In the genomic region with DNA sequence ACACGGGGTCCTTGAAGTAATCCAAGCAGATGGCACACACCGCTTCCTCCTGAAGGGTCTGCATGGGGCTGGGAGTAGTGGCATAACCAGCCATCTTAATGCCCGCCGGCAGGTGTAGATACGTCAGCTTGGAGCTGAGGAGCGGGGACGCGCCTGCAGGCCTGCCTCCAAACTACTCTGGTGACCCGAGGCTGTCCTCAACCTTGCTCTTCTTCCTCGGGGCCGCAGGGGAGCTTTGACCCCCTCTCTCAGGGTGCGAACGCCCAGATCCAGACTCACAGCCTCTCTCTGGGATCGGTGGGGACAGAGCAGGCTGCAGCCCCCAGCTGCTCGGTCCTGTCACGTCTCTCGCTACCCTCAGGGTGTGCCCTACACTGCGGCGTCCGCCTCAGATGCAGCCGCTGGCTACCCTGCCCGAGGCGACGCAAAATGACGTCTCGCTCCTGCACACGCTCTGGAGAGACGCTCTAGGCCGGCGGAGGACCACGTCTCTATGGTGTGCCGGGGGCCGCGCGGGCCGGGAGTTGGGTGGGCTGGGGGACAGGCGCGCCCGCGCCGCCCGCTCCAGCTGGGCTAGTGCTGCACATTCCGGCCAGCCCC, we compare ENCODE assay signal across 8 cellular contexts. TPM values are rescaled to one million over a fixed set of nuclear protein-coding genes. Genes with fewer than 3 reads are reported as not detected.
DNase-seq lines count a peak whose midpoint lies in the region; ATAC-seq and TF ChIP-seq lines count a peak whose summit lies in the region.

A gene (minus strand): TSS at position 424 of the 600 bp plus-strand sequence. CDS start 330 bp downstream, at position 94.

- H4K91ac ChIP-seq in IMR-90 (ENCODE audit: insufficient read depth, low read depth, low read length), result peak within 1 kb of the TSS; percentile 76

- H2BK20ac ChIP-seq in IMR-90 (ENCODE audit: low read depth, low read length), result no peak within 1 kb of the TSS

- peak within 1 kb of the TSS; percentile 98 for H3K4me2 ChIP-seq in IMR-90 (ENCODE audit: low read depth, low read length)

- TF ChIP-seq RAD21 in IMR-90 (IDR thresholded peaks at IDR 0.05; ENCODE audit: low read length), result no peak; the same call in 1 of the 2 replicates

- CTCF ChIA-PET in IMR-90 (lab: Yijun Ruan, JAX), result interaction anchor here (1.3 to 1.4 kb wide), 2 partner anchors 9 to 19 kb away, joined by 3 to 5 read pairs; no protein-coding TSS in a partner anchor

- no peaks in the 10 kb centered on the region for H3K27me3 ChIP-seq in CD4-positive, CD25-positive, alpha-beta regulatory T cell (ENCODE audit: control insufficient read depth, insufficient read depth, low read length)
- H3K27me3 ChIP-seq in IMR-90 (ENCODE audit: control insufficient read depth, insufficient read depth, low read length) (no peaks in the 10 kb centered on the region), esophagus squamous epithelium (no peaks in the 10 kb centered on the region)

- TF ChIP-seq POLR2A in IMR-90 (IDR thresholded peaks at IDR 0.05; ENCODE audit: low read depth, low read length) (peak; percentile 77; the same call in 1 of the 2 replicates), esophagus squamous epithelium (IDR thresholded peaks at IDR 0.05) (peak in 3 of 4 donors; percentile 73 to 87 (median 84))

- H4K5ac ChIP-seq in IMR-90 (ENCODE audit: low read depth, low read length), result peak within 1 kb of the TSS; percentile 93

- peak within 1 kb of the TSS; percentile 97 for H3K4me3 ChIP-seq in CD4-positive, CD25-positive, alpha-beta regulatory T cell (ENCODE audit: low read depth, low read length)
- H3K4me3 ChIP-seq in IMR-90 (ENCODE audit: insufficient read depth, low read depth, low read length), result peak within 1 kb of the TSS; percentile 95
- peak within 1 kb of the TSS; percentile 81 to 97 (median 90) for H3K4me3 ChIP-seq in esophagus squamous epithelium

- H2BK5ac ChIP-seq in IMR-90 (ENCODE audit: low read depth, low read length, poor library complexity, severe bottlenecking), result peak within 1 kb of the TSS; percentile 91

- H4K8ac ChIP-seq in IMR-90 (ENCODE audit: low read depth in 2 of 2, low read length in 2 of 2), result peak within 1 kb of the TSS; percentile 76 to 94

- dilution Hi-C loops in IMR-90 (cut with HindIII; ENCODE audit: low sequenced_read_pairs, unreplicated experiment), result no loop called here

- H2AK9ac ChIP-seq in IMR-90 (replicated peaks; ENCODE audit: low read depth, low read length, poor library complexity), result peak within 1 kb of the TSS; percentile 98

- H3K36me3 Mint-ChIP-seq in CD4-positive, CD25-positive, alpha-beta regulatory T cell, result peaks cover 14% of the 10 kb centered on the region
- H3K36me3 Mint-ChIP-seq in natural killer cell, result no peaks in the 10 kb centered on the region

- peak; percentile 87 to 96 (median 92) for DNase-seq in CD4-positive, CD25-positive, alpha-beta regulatory T cell
- DNase-seq in IMR-90 (peak; percentile 87), esophagus squamous epithelium (lab: John Stamatoyannopoulos, UW) (no peak), natural killer cell (peak; percentile 87), NOMO-1 (lab: John Stamatoyannopoulos, UW; ENCODE audit: unreplicated experiment in 2 of 2) (no peak)
- peak; percentile 90 for DNase-seq in activated CD8-positive, alpha-beta memory T cell treated with anti-CD3 and anti-CD28 coated beads, Interleukin-2, amount 50 U/mL, for 4 hours
- peak; percentile 92 to 93 for DNase-seq in stimulated activated naive CD8-positive, alpha-beta T cell treated with anti-CD3 and anti-CD28 coated beads, Interleukin-15, amount 100 ng/mL, for 72 hours

- H3K4me1 ChIP-seq in CD4-positive, CD25-positive, alpha-beta regulatory T cell (ENCODE audit: control insufficient read depth, insufficient read depth, low read length, poor library complexity, severe bottlenecking), result peaks cover 54% of the 10 kb centered on the region
- H3K4me1 ChIP-seq in IMR-90 (ENCODE audit: control insufficient read depth, insufficient read depth, low read length) (peaks cover 2% of the 10 kb centered on the region; the same call in 1 of the 2 replicates), esophagus squamous epithelium (peaks cover 14 to 58% (median 35%) of the 10 kb centered on the region in 3 donors)

- BruUV-seq in IMR-90 (replicated peaks; lab: Mats Ljungman, UMichigan), result no TSS peak

- no peaks in the 10 kb centered on the region for H3K27me3 Mint-ChIP-seq in CD4-positive, CD25-positive, alpha-beta regulatory T cell
- H3K27me3 Mint-ChIP-seq in natural killer cell (ENCODE audit: low read depth in 2 of 2), result no peaks in the 10 kb centered on the region
- no peaks in the 10 kb centered on the region for H3K27me3 Mint-ChIP-seq in stimulated activated naive CD8-positive, alpha-beta T cell treated with anti-CD3 and anti-CD28 coated beads, Interleukin-15, amount 100 ng/mL, for 72 hours

- H3K4ac ChIP-seq in IMR-90 (ENCODE audit: low read depth, low read length), result peak within 1 kb of the TSS; percentile 79

- H3K23ac ChIP-seq in IMR-90 (ENCODE audit: low read depth, low read length), result peak within 1 kb of the TSS; percentile 75

- H3K9me3 ChIP-seq in CD4-positive, CD25-positive, alpha-beta regulatory T cell (ENCODE audit: control insufficient read depth in 2 of 2, low read length in 2 of 2), result no peaks in the 10 kb centered on the region
- H3K9me3 ChIP-seq in IMR-90 (ENCODE audit: control insufficient read depth, insufficient read depth, low read length), result no peaks in the 10 kb centered on the region
- no peaks in the 10 kb centered on the region for H3K9me3 ChIP-seq in esophagus squamous epithelium

- H3K4me3 Mint-ChIP-seq in CD4-positive, CD25-positive, alpha-beta regulatory T cell, result peak within 1 kb of the TSS; percentile 97 to 100 (median 100)
- peak within 1 kb of the TSS; percentile 99 for H3K4me3 Mint-ChIP-seq in natural killer cell
- H3K4me3 Mint-ChIP-seq in stimulated activated naive CD8-positive, alpha-beta T cell treated with anti-CD3 and anti-CD28 coated beads, Interleukin-15, amount 100 ng/mL, for 72 hours, result peak within 1 kb of the TSS; percentile 97 to 99

- H3K27ac ChIP-seq in CD4-positive, CD25-positive, alpha-beta regulatory T cell (ENCODE audit: insufficient read depth, low read length, poor library complexity, severe bottlenecking), result peak within 1 kb of the TSS; percentile 99
- H3K27ac ChIP-seq in IMR-90 (ENCODE audit: insufficient read depth, low read length), result peak within 1 kb of the TSS; percentile 97
- peak within 1 kb of the TSS; percentile 97 to 100 (median 99) for H3K27ac ChIP-seq in esophagus squamous epithelium

- peak within 1 kb of the TSS; percentile 40; the same call in 1 of the 2 replicates for H2BK120ac ChIP-seq in IMR-90 (ENCODE audit: low read depth, low read length)

- peak within 1 kb of the TSS; percentile 97 for H3K14ac ChIP-seq in IMR-90 (replicated peaks; ENCODE audit: low read depth, low read length)

- 0 out of 2 replicates have a peak, but pooled peaks have one; percentile 1 for TF ChIP-seq CTCF in IMR-90 (conservative IDR thresholded peaks at IDR 0.05; ENCODE audit: low read depth, low read length)
- peak in 2 of 6 experiments; percentile 2 to 4 for TF ChIP-seq CTCF in esophagus squamous epithelium (IDR thresholded peaks at IDR 0.05)
- TF ChIP-seq CTCF in natural killer cell (IDR thresholded peaks at IDR 0.05), result no peak

- H3K36me3 ChIP-seq in CD4-positive, CD25-positive, alpha-beta regulatory T cell (ENCODE audit: control insufficient read depth, insufficient read depth, low read length), result peaks cover 11% of the 10 kb centered on the region
- peaks cover 7% of the 10 kb centered on the region; the same call in 1 of the 2 replicates for H3K36me3 ChIP-seq in IMR-90 (ENCODE audit: control insufficient read depth, insufficient read depth, low read length)
- H3K36me3 ChIP-seq in esophagus squamous epithelium, result peaks cover 0 to 33% (median 0%) of the 10 kb centered on the region in 3 donors

- no peak within 1 kb of the TSS for H2BK15ac ChIP-seq in IMR-90 (ENCODE audit: low read depth, low read length)

- H2AK5ac ChIP-seq in IMR-90 (ENCODE audit: low read depth, low read length), result peak within 1 kb of the TSS; percentile 96

- in situ Hi-C loops in IMR-90 (cut with MboI; ENCODE audit: low sequenced_read_pairs), result no loop called here

- H3K9ac ChIP-seq in IMR-90 (ENCODE audit: low read depth, low read length), result peak within 1 kb of the TSS; percentile 96

- H3K56ac ChIP-seq in IMR-90 (ENCODE audit: extremely low read depth, insufficient read depth, low read length), result peak within 1 kb of the TSS; percentile 84

- H3K9me3 Mint-ChIP-seq in CD4-positive, CD25-positive, alpha-beta regulatory T cell, result no peaks in the 10 kb centered on the region
- no peaks in the 10 kb centered on the region for H3K9me3 Mint-ChIP-seq in natural killer cell
- H3K9me3 Mint-ChIP-seq in stimulated activated naive CD8-positive, alpha-beta T cell treated with anti-CD3 and anti-CD28 coated beads, Interleukin-15, amount 100 ng/mL, for 72 hours, result no peaks in the 10 kb centered on the region

- no CpG with 5 or more reads among the region's 43 CpGs for WGBS in IMR-90 (ENCODE audit: extremely low coverage in 2 of 2, insufficient read length in 1 of 2), 2 experiments
- 0% methylated on average over 9 to 16 of the region's 43 CpGs for WGBS in esophagus squamous epithelium, 2 donors

- peak within 1 kb of the TSS; percentile 93 for H2AFZ ChIP-seq in IMR-90 (replicated peaks; ENCODE audit: low read length, poor library complexity)

- peaks cover 14 to 56% (median 45%) of the 10 kb centered on the region in 4 donors for H3K4me1 Mint-ChIP-seq in CD4-positive, CD25-positive, alpha-beta regulatory T cell
- peaks cover 45 to 56% of the 10 kb centered on the region in 2 donors for H3K4me1 Mint-ChIP-seq in natural killer cell
- peaks cover 52% of the 10 kb centered on the region for H3K4me1 Mint-ChIP-seq in stimulated activated naive CD8-positive, alpha-beta T cell treated with anti-CD3 and anti-CD28 coated beads, Interleukin-15, amount 100 ng/mL, for 72 hours

- peaks cover 7% of the 10 kb centered on the region for H3K9me1 ChIP-seq in IMR-90 (ENCODE audit: insufficient read depth, low read length)

- peak within 1 kb of the TSS; percentile 99 to 100 (median 99) for H3K27ac Mint-ChIP-seq in CD4-positive, CD25-positive, alpha-beta regulatory T cell
- peak within 1 kb of the TSS; percentile 98 to 99 for H3K27ac Mint-ChIP-seq in natural killer cell
- peak within 1 kb of the TSS; percentile 94 to 97 for H3K27ac Mint-ChIP-seq in stimulated activated naive CD8-positive, alpha-beta T cell treated with anti-CD3 and anti-CD28 coated beads, Interleukin-15, amount 100 ng/mL, for 72 hours

- intact Hi-C loops in IMR-90 (cut with micrococcal nuclease) (loop anchor here (1.0 to 5.0 kb wide), 2 partner anchors 15 to 74 kb away; no protein-coding TSS in a partner anchor), esophagus squamous epithelium (cut with DNase I) (loop anchor here (10.0 kb wide), 1 partner anchor 76 kb away; no protein-coding TSS in a partner anchor), natural killer cell (cut with micrococcal nuclease) (loop anchor here (1.0 to 5.0 kb wide), 4 partner anchors 18 to 459 kb away; a partner anchor contains a TSS)

- POLR2A ChIA-PET in IMR-90 (lab: Charles Lee; ENCODE audit: unreplicated experiment), result interaction anchor here (0.7 kb wide), 1 partner anchor 1687 kb away, joined by 3 read pairs; no protein-coding TSS in a partner anchor

- H4K20me1 ChIP-seq in IMR-90 (ENCODE audit: insufficient read depth, low read length), result peaks cover 29% of the 10 kb centered on the region

- peak; percentile 88 to 89 for ATAC-seq in CD4-positive, CD25-positive, alpha-beta regulatory T cell (ENCODE audit: low read depth in 2 of 2)
- peak; percentile 83 for ATAC-seq in GM21526 (IDR thresholded peaks at IDR 0.05; ENCODE audit: low FRiP score, unreplicated experiment)
- peak; percentile 87 for ATAC-seq in IMR-90 (ENCODE audit: low read depth)
- peak; percentile 77 to 95 (median 83) for ATAC-seq in natural killer cell
- peak; percentile 93 for ATAC-seq in stimulated activated naive CD8-positive, alpha-beta T cell treated with anti-CD3 and anti-CD28 coated beads, Interleukin-15, amount 100 ng/mL, for 72 hours

- H3K79me1 ChIP-seq in IMR-90 (ENCODE audit: low read depth in 1 of 2, low read length in 2 of 2), result peaks cover 8 to 56% of the 10 kb centered on the region in 2 experiments; a peak in 3 of 4 replicates

- peak within 1 kb of the TSS; percentile 70; the same call in 1 of the 2 replicates for H3K18ac ChIP-seq in IMR-90 (ENCODE audit: low read depth, low read length)

RNA-seq across cellular contexts. Expression of the gene that starts here (rescaled TPM):
- 40.3 TPM for total RNA-seq in CD4-positive, CD25-positive, alpha-beta regulatory T cell
- 10 to 100 TPM; 28.0 to 39.9 (median 35.0) TPM for polyA plus RNA-seq in CD4-positive, CD25-positive, alpha-beta regulatory T cell
- total RNA-seq in IMR-90 (2012; rRNA removed) (2.3 and 3.9 TPM in 2 replicates), esophagus squamous epithelium (10 to 100 TPM in 1 of 4 donors, 1 to 10 TPM in 3; 2.0 to 11.1 (median 3.3) TPM), natural killer cell (10 to 100 TPM; 43.4 to 60.0 (median 44.4) TPM)
- 6.1 and 6.9 TPM in 2 replicates for polyA plus RNA-seq in IMR-90 (2012; rRNA removed)
- 1.4 and 1.9 TPM in 2 replicates for polyA plus RNA-seq in IMR-90 (2012; cell fraction: cytosol; rRNA removed)
- polyA plus RNA-seq in IMR-90 (2012; cell fraction: nucleus; rRNA removed; ENCODE audit: low replicate concordance), result 11.0 and 27.8 TPM in 2 replicates

Comparison
In these comparisons a context has a peak if more than half of its experiments do, and no peak if none do; other contexts are left out.
1. DNase-seq: peak in CD4-positive, CD25-positive, alpha-beta regulatory T cell (3 of 3), IMR-90 (single experiment), activated CD8-positive, alpha-beta memory T cell treated with anti-CD3 and anti-CD28 coated beads, Interleukin-2, amount 50 U/mL, for 4 hours (single experiment), natural killer cell (single experiment) and stimulated activated naive CD8-positive, alpha-beta T cell treated with anti-CD3 and anti-CD28 coated beads, Interleukin-15, amount 100 ng/mL, for 72 hours (2 of 2); none in esophagus squamous epithelium (single experiment) and NOMO-1 (0 of 2).
2. Peak in every context shown above with its lines, with median percentiles within 50 percentile points of each other: ATAC-seq, H3K27ac ChIP-seq, H3K4me3 ChIP-seq, H3K27ac Mint-ChIP-seq and H3K4me3 Mint-ChIP-seq.